Comparison of ENCODE assay signal across 33 cellular contexts in the genomic region with DNA sequence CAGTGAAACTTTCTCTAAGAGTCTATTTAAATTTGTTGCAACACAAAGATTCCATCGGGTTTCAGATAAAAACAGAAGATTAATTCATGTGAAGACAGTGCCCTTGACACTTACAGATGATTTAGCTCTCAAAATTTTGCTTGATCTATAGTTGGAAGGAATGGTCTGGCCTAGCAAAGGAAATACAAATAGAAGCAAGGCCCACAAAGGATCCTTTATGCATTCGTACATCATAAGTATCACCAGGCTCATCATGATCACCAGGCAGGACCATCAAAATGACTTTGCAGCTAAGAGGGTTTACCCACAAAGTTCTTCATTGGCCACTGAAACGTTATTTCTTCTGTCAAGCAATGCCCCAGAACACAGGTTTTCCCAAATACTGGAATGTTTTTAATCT.
"Had no signal": no experiment of that assay in that cellular context is flagged by ENCODE, and none has a peak within 500 bp of the region (broad histone marks: within the 10 kb centered on the region; RNA-seq: fewer than 3 reads in every experiment).

No MANE protein-coding gene starts in this region.

- DNase-seq: Karpas-422, Kasumi-1, MG63, MM.1S, MV-4-11, NCI-H1048, NCI-H1092, NCI-H1092 treated with DMSO at 0.1 percent for 48 hours, NCI-H1105, NCI-H1105 treated with DMSO at 0.1 percent for 48 hours, NCI-H1417, NCI-H1417 treated with DMSO at 0.1 percent for 48 hours, NCI-H1436, NCI-H1436 treated with DMSO at 0.1 percent for 48 hours, NCI-H146, NCI-H1694, NCI-H1694 treated with DMSO at 0.1 percent for 48 hours, NCI-H187, NCI-H187 treated with DMSO at 0.1 percent for 48 hours, NCI-H1930, NCI-H2029, NCI-H2029 treated with DMSO at 0.1 percent for 48 hours, NCI-H2081, NCI-H2081 treated with DMSO at 0.1 percent for 48 hours, NCI-H2107, NCI-H2171, NCI-H2171 treated with DMSO at 0.1 percent for 48 hours, NCI-H2227 treated with DMSO at 0.1 percent for 48 hours, NCI-H345, NCI-H446, NCI-H446 treated with DMSO at 0.1 percent for 48 hours, NCI-H510A, NCI-H510A treated with DMSO at 0.1 percent for 48 hours had no signal
